8 cellular contexts compared by ENCODE assay signal in genomic region chr5:321726-322251, GRCh38. TPM values are rescaled to one million over a fixed set of nuclear protein-coding genes. Genes with fewer than 3 reads are reported as not detected.
A peak's percentile ranks its signal among the peaks of the same experiment; 100 is the strongest.
DNase-seq lines count a peak whose midpoint lies in the region; ATAC-seq and TF ChIP-seq lines count a peak whose summit lies in the region.

No MANE protein-coding gene starts in this region.

- H3K4me1 ChIP-seq in HCT116 (ENCODE audit: control insufficient read depth in 1 of 2, insufficient read depth in 2 of 2, low read length in 2 of 2): peaks cover 17 to 58% of the 10 kb centered on the region in 2 experiments

- H3K27me3 ChIP-seq in HCT116 (ENCODE audit: insufficient read depth, low read length): no peaks in the 10 kb centered on the region

- DNase-seq in GM13976 (ENCODE audit: low spot score) (peak; percentile 57), HCT116 (ENCODE audit: low read depth, low spot score) (no peak), mesenteric fat pad (ENCODE audit: low spot score) (peak; percentile 87), glomerular visceral epithelial cell (ENCODE audit: extremely low spot score) (no peak), NCI-H1417 treated with DMSO at 0.1 percent for 48 hours (lab: John Stamatoyannopoulos, UW) (no peak)
- DNase-seq in activated T-helper 1 cell treated with anti-CD3 and anti-CD28 coated beads, Interleukin-12 subunit alpha, Interleukin-12 subunit beta, Interleukin-2, Interleukin-4 antibody, amounts not matched to agents 30 ng/mL and 10 ng/mL and 1 ng/mL, durations not matched to agents 14 hours and 24 hours and 36 hours (ENCODE audit: low spot score): no peak
- no peak for DNase-seq in stimulated activated CD8-positive, alpha-beta memory T cell treated with anti-CD3 and anti-CD28 coated beads, Interleukin-4, amount 100 ng/mL, for 48 hours

- H3K9me3 Mint-ChIP-seq in activated T-helper 1 cell treated with anti-CD3 and anti-CD28 coated beads, Interleukin-12 subunit alpha, Interleukin-12 subunit beta, Interleukin-2, Interleukin-4 antibody, amounts not matched to agents 30 ng/mL and 10 ng/mL and 1 ng/mL, durations not matched to agents 14 hours and 24 hours and 36 hours: no peaks in the 10 kb centered on the region

- peak overlapping the region; percentile 72 for H3K9ac ChIP-seq in HCT116 (ENCODE audit: low read length)

- TF ChIP-seq RAD21 in HCT116 (IDR thresholded peaks at IDR 0.05; ENCODE audit: low read depth): no peak

- H3K9me2 ChIP-seq in HCT116 (ENCODE audit: insufficient read depth): no peaks in the 10 kb centered on the region

- no TSS peak for BruUV-seq in HCT116 (replicated peaks; lab: Mats Ljungman, UMichigan)

- H3K4me3 Mint-ChIP-seq in activated T-helper 1 cell treated with anti-CD3 and anti-CD28 coated beads, Interleukin-12 subunit alpha, Interleukin-12 subunit beta, Interleukin-2, Interleukin-4 antibody, amounts not matched to agents 30 ng/mL and 10 ng/mL and 1 ng/mL, durations not matched to agents 14 hours and 24 hours and 36 hours: peak overlapping the region; percentile 69

- in situ Hi-C loops in GM13976 (cut with MboI; ENCODE audit: low sequenced_read_pairs, unreplicated experiment): no loop called here

- RAD21 ChIA-PET in HCT116 (lab: Charles Lee; ENCODE audit: low non-redundant PET in 1 of 2, low total read pairs in 2 of 2, uncharacterized antibody in 2 of 2, unreplicated experiment in 2 of 2): no interaction called here

- no peak for TF ChIP-seq POLR2A in HCT116 (IDR thresholded peaks at IDR 0.05; ENCODE audit: borderline replicate concordance, extremely low read depth, insufficient read depth, insufficient read length)

- no peaks in the 10 kb centered on the region for H3K9me3 ChIP-seq in HCT116 (ENCODE audit: control insufficient read depth in 1 of 2, insufficient read depth in 1 of 2, low read depth in 1 of 2, low read length in 2 of 2)

- no peaks in the 10 kb centered on the region for H3K36me3 ChIP-seq in HCT116 (ENCODE audit: control insufficient read depth in 1 of 2, insufficient read depth in 2 of 2, low read length in 2 of 2)

- no peaks in the 10 kb centered on the region for H4K20me1 ChIP-seq in HCT116 (ENCODE audit: insufficient read depth)

- no peaks in the 10 kb centered on the region for H3K79me2 ChIP-seq in HCT116 (ENCODE audit: insufficient read depth, low read length)

- peaks cover 5% of the 10 kb centered on the region for H3K36me3 Mint-ChIP-seq in activated T-helper 1 cell treated with anti-CD3 and anti-CD28 coated beads, Interleukin-12 subunit alpha, Interleukin-12 subunit beta, Interleukin-2, Interleukin-4 antibody, amounts not matched to agents 30 ng/mL and 10 ng/mL and 1 ng/mL, durations not matched to agents 14 hours and 24 hours and 36 hours (ENCODE audit: low read depth)

- peaks cover 14% of the 10 kb centered on the region for H3K4me1 Mint-ChIP-seq in activated T-helper 1 cell treated with anti-CD3 and anti-CD28 coated beads, Interleukin-12 subunit alpha, Interleukin-12 subunit beta, Interleukin-2, Interleukin-4 antibody, amounts not matched to agents 30 ng/mL and 10 ng/mL and 1 ng/mL, durations not matched to agents 14 hours and 24 hours and 36 hours (ENCODE audit: low read depth)

- peaks cover 11% of the 10 kb centered on the region for H3K27me3 Mint-ChIP-seq in activated T-helper 1 cell treated with anti-CD3 and anti-CD28 coated beads, Interleukin-12 subunit alpha, Interleukin-12 subunit beta, Interleukin-2, Interleukin-4 antibody, amounts not matched to agents 30 ng/mL and 10 ng/mL and 1 ng/mL, durations not matched to agents 14 hours and 24 hours and 36 hours (ENCODE audit: insufficient read depth)

- intact Hi-C loops in HCT116 (cut with micrococcal nuclease): no loop called here
- intact Hi-C loops in activated T-helper 1 cell treated with anti-CD3 and anti-CD28 coated beads, Interleukin-12 subunit alpha, Interleukin-12 subunit beta, Interleukin-2, Interleukin-4 antibody, amounts not matched to agents 30 ng/mL and 10 ng/mL and 1 ng/mL, durations not matched to agents 14 hours and 24 hours and 36 hours (cut with micrococcal nuclease): loop anchor here (1.0 kb wide), 4 partner anchors 13 to 111 kb away; partner anchors contain the start of gene PDCD6

- no peak overlapping the region for H3K27ac Mint-ChIP-seq in activated T-helper 1 cell treated with anti-CD3 and anti-CD28 coated beads, Interleukin-12 subunit alpha, Interleukin-12 subunit beta, Interleukin-2, Interleukin-4 antibody, amounts not matched to agents 30 ng/mL and 10 ng/mL and 1 ng/mL, durations not matched to agents 14 hours and 24 hours and 36 hours

- H3K4me3 ChIP-seq in HCT116 (replicated peaks in 1 of 2; ENCODE audit: low read depth in 1 of 2, low read length in 2 of 2): peak overlapping the region; percentile 36 to 60

- peak; percentile 3 for ATAC-seq in HCT116
- no peak for ATAC-seq in HG03442 (IDR thresholded peaks at IDR 0.05; ENCODE audit: unreplicated experiment)

- no peak overlapping the region; the same call in 1 of the 2 replicates for H3K27ac ChIP-seq in HCT116 (ENCODE audit: low read depth, low read length)

- CTCF ChIA-PET in HCT116 (lab: Charles Lee): interaction anchor here (2.2 kb wide), 1 partner anchor 16 kb away, joined by 8 read pairs; no protein-coding TSS in a partner anchor

- TF ChIP-seq CTCF in GM13976 (IDR thresholded peaks at IDR 0.05; ENCODE audit: borderline replicate concordance, control extremely low read depth, extremely low read depth, insufficient read depth, missing control alignments): no peak
- no peak; a peak in 1 of 6 replicates for TF ChIP-seq CTCF in HCT116 (IDR thresholded peaks at IDR 0.05 in 2 of 3, conservative IDR thresholded peaks at IDR 0.05 in 1 of 3; ENCODE audit: borderline replicate concordance in 1 of 3, insufficient read depth in 1 of 3, low read depth in 2 of 3, low read length in 2 of 3)

- peak overlapping the region; percentile 81 for H3K4me2 ChIP-seq in HCT116 (ENCODE audit: low read length)

- POLR2A ChIA-PET in HCT116 (lab: Charles Lee): no interaction called here

- no peak overlapping the region for H2AFZ ChIP-seq in HCT116 (ENCODE audit: low read depth, low read length, poor library complexity, severe bottlenecking)

TF ChIP-seq in HCT116, 20 proteins besides CTCF, POLR2A, EP300 and RAD21:
- no peak for TF ChIP-seq ELF1 (IDR thresholded peaks at IDR 0.05; ENCODE audit: borderline replicate concordance, low read depth)
- peak; percentile 70; the same call in 1 of the 2 replicates for TF ChIP-seq ZFX (IDR thresholded peaks at IDR 0.05)

RNA-seq across cellular contexts. Expression of gene AHRR, which starts 0.3 kb away (rescaled TPM):
- total RNA-seq in HCT116 (2021; ENCODE audit: unreplicated experiment): 12.7 TPM
- polyA plus RNA-seq in HCT116 (2012): 2.5 and 3.2 TPM in 2 replicates
- 22.7 and 23.7 TPM in 2 replicates for total RNA-seq in activated T-helper 1 cell treated with anti-CD3 and anti-CD28 coated beads, Interleukin-12 subunit alpha, Interleukin-12 subunit beta, Interleukin-2, Interleukin-4 antibody, amounts not matched to agents 30 ng/mL and 10 ng/mL and 1 ng/mL, durations not matched to agents 14 hours and 24 hours and 36 hours
- 4.5 TPM for total RNA-seq in mesenteric fat pad

RNA-seq across cellular contexts. Expression of gene PDCD6, which starts 50.3 kb away (rescaled TPM):
- total RNA-seq in HCT116 (2021; ENCODE audit: unreplicated experiment): 107 TPM
- 149 and 166 TPM in 2 replicates for polyA plus RNA-seq in HCT116 (2012)
- total RNA-seq in activated T-helper 1 cell treated with anti-CD3 and anti-CD28 coated beads, Interleukin-12 subunit alpha, Interleukin-12 subunit beta, Interleukin-2, Interleukin-4 antibody, amounts not matched to agents 30 ng/mL and 10 ng/mL and 1 ng/mL, durations not matched to agents 14 hours and 24 hours and 36 hours: 117 and 118 TPM in 2 replicates
- 66.7 TPM for total RNA-seq in mesenteric fat pad

Comparison
In these comparisons a context has a peak if more than half of its experiments do, and no peak if none do; other contexts are left out.
1. DNase-seq: peak in GM13976 (single experiment) and mesenteric fat pad (single experiment); none in HCT116 (single experiment), activated T-helper 1 cell treated with anti-CD3 and anti-CD28 coated beads, Interleukin-12 subunit alpha, Interleukin-12 subunit beta, Interleukin-2, Interleukin-4 antibody, amounts not matched to agents 30 ng/mL and 10 ng/mL and 1 ng/mL, durations not matched to agents 14 hours and 24 hours and 36 hours (single experiment), stimulated activated CD8-positive, alpha-beta memory T cell treated with anti-CD3 and anti-CD28 coated beads, Interleukin-4, amount 100 ng/mL, for 48 hours (single experiment), glomerular visceral epithelial cell (single experiment) and NCI-H1417 treated with DMSO at 0.1 percent for 48 hours (single experiment).